In genomic region chr12:50190859-50191258, GRCh38 we compare ENCODE assay signal across 1 cellular context.
TF ChIP-seq lines count a peak whose summit lies in the region.

No MANE protein-coding gene starts in this region.

TF ChIP-seq in IMR-90, 13 proteins besides CTCF, POLR2A, EP300 and RAD21:
- TF ChIP-seq MAFK (IDR thresholded peaks at IDR 0.05; ENCODE audit: low read depth, low read length) (no peak), MAZ (IDR thresholded peaks at IDR 0.05; ENCODE audit: borderline replicate concordance, low read depth, low read length) (no peak), USF2 (IDR thresholded peaks at IDR 0.05; ENCODE audit: low read depth, low read length) (no peak)
